ENCODE assay signal across 8 cellular contexts in the genomic region with DNA sequence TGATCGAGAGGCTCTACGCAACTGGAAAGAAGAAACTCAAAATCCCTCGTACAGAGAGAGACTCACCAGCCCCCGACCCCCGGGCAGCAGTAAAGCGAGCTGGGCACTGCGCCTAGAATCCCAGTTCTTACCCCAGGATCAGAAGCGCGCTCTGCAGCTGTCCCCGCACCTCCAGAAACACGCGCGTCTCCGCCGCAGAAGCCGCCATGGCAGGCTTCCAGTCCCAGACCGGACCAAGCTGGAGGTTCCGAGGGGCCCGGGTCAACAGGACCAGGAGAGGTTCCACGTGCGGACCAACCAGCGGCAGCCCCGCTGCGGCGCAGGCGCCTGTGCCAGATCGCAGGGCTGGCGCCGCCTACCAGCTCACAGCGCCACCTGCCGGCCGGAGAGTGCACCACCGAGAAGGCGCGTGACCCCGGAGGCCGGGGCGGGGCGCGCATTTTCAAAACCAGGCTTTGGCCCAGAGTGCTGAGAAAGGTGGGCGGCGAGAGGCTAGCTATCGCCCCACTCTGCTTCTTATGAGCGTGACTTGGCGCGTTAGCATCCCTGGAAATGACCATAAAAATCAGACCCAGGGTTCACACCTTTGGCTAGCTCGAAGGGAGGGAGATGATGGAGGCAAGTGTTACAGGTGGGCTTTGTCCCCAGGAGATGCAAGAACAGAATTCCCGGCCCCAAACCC. TPM values are rescaled to one million over a fixed set of nuclear protein-coding genes. Genes with fewer than 3 reads are reported as not detected.
A peak's percentile ranks its signal among the peaks of the same experiment; 100 is the strongest.
DNase-seq lines count a peak whose midpoint lies in the region; TF ChIP-seq lines count a peak whose summit lies in the region.

A gene with protein sequence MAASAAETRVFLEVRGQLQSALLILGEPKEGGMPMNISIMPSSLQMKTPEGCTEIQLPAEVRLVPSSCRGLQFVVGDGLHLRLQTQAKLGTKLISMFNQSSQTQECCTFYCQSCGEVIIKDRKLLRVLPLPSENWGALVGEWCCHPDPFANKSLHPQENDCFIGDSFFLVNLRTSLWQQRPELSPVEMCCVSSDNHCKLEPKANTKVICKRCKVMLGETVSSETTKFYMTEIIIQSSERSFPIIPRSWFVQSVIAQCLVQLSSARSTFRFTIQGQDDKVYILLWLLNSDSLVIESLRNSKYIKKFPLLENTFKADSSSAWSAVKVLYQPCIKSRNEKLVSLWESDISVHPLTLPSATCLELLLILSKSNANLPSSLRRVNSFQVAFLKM (minus strand): TSS at position 331 of the 682 bp plus-strand sequence. CDS start 123 bp downstream, at position 208.

- H3K27ac Mint-ChIP-seq in activated naive CD4-positive, alpha-beta T cell treated with anti-CD3 and anti-CD28 coated beads, Interleukin-2, amount 10 ng/mL, durations not matched to agents 7 days and 5 days, result peak within 1 kb of the TSS; percentile 56
- peak within 1 kb of the TSS; percentile 28 for H3K27ac Mint-ChIP-seq in glutamatergic neuron (ENCODE audit: unreplicated experiment)

- peak within 1 kb of the TSS; percentile 85 for H3K4me3 Mint-ChIP-seq in activated naive CD4-positive, alpha-beta T cell treated with anti-CD3 and anti-CD28 coated beads, Interleukin-2, amount 10 ng/mL, durations not matched to agents 7 days and 5 days
- peak within 1 kb of the TSS; percentile 92 for H3K4me3 Mint-ChIP-seq in glutamatergic neuron (ENCODE audit: unreplicated experiment)

- H3K4me3 ChIP-seq in ovary (peak within 1 kb of the TSS; percentile 59), thyroid gland (replicated peaks in 1 of 3) (peak within 1 kb of the TSS; percentile 21 to 76 (median 62))

- in situ Hi-C loops in SK-MEL-5 (cut with HindIII; ENCODE audit: low pct_unique_long_range_greater_than_20kb, low sequenced_read_pairs), result no loop called here

- peak; percentile 96 for DNase-seq in GM03348 (ENCODE audit: low spot score)
- peak; percentile 58 for DNase-seq in GOT3 (lab: John Stamatoyannopoulos, UW)
- peak; percentile 78 for DNase-seq in SK-MEL-5 (ENCODE audit: low read depth, low spot score)
- DNase-seq in activated naive CD4-positive, alpha-beta T cell treated with anti-CD3 and anti-CD28 coated beads, Interleukin-2, amount 10 ng/mL, durations not matched to agents 7 days and 5 days, result peak; percentile 93
- DNase-seq in glutamatergic neuron, result peak; percentile 97
- peak; percentile 87 to 94 (median 91) for DNase-seq in ovary
- DNase-seq in thyroid gland, result peak; percentile 95 to 96

- H3K9me3 ChIP-seq in ovary (no peaks in the 10 kb centered on the region), thyroid gland (no peaks in the 10 kb centered on the region)

- no peaks in the 10 kb centered on the region for H3K9me3 Mint-ChIP-seq in activated naive CD4-positive, alpha-beta T cell treated with anti-CD3 and anti-CD28 coated beads, Interleukin-2, amount 10 ng/mL, durations not matched to agents 7 days and 5 days
- peaks cover 2% of the 10 kb centered on the region for H3K9me3 Mint-ChIP-seq in glutamatergic neuron (ENCODE audit: unreplicated experiment)

- H3K27ac ChIP-seq in ovary (peak within 1 kb of the TSS; percentile 49 to 59), thyroid gland (peak within 1 kb of the TSS in 2 of 3 donors; percentile 62 to 63)

- no peaks in the 10 kb centered on the region for H3K36me3 ChIP-seq in ovary
- H3K36me3 ChIP-seq in thyroid gland, result no peaks in the 10 kb centered on the region

- H3K4me1 ChIP-seq in ovary (ENCODE audit: insufficient read depth) (peaks cover 2% of the 10 kb centered on the region), thyroid gland (peaks cover 13 to 25% of the 10 kb centered on the region in 2 donors)

- CTCF ChIA-PET in activated naive CD4-positive, alpha-beta T cell treated with anti-CD3 and anti-CD28 coated beads, Interleukin-2, amount 10 ng/mL, durations not matched to agents 7 days and 5 days (lab: Charles Lee), result interaction anchor here (0.6 to 6.9 kb wide), 26 partner anchors 8 to 1314 kb away, joined by 3 to 169 read pairs (median 3); a partner anchor contains a TSS

- 2 to 4% (median 3%) methylated on average over 33 to 48 of the region's 48 CpGs for WGBS in ovary, 3 donors
- WGBS in thyroid gland, 2 donors, result 6 to 17% methylated on average over 13 to 20 of the region's 48 CpGs

- intact Hi-C loops in ovary (cut with DNase I) (loop anchor here (5.0 to 10.0 kb wide), 6 partner anchors 127 to 821 kb away; a partner anchor contains a TSS), thyroid gland (cut with DNase I) (loop anchor here (10.0 kb wide), 2 partner anchors 129 to 449 kb away; a partner anchor contains a TSS)

- TF ChIP-seq CTCF in LNCAP (IDR thresholded peaks at IDR 0.05) (peak; percentile 86), glutamatergic neuron (IDR thresholded peaks at IDR 0.05; ENCODE audit: partially characterized antibody, unreplicated experiment) (peak; percentile 99), ovary (IDR thresholded peaks at IDR 0.05) (peak; percentile 89 to 100 (median 90)), thyroid gland (IDR thresholded peaks at IDR 0.05) (peak; percentile 75 to 99 (median 96))

- no peaks in the 10 kb centered on the region for H3K36me3 Mint-ChIP-seq in activated naive CD4-positive, alpha-beta T cell treated with anti-CD3 and anti-CD28 coated beads, Interleukin-2, amount 10 ng/mL, durations not matched to agents 7 days and 5 days
- H3K36me3 Mint-ChIP-seq in glutamatergic neuron (ENCODE audit: unreplicated experiment), result no peaks in the 10 kb centered on the region

- H3K27me3 ChIP-seq in ovary (no peaks in the 10 kb centered on the region), thyroid gland (no peaks in the 10 kb centered on the region)

- TF ChIP-seq POLR2A in ovary (IDR thresholded peaks at IDR 0.05) (no peak), thyroid gland (IDR thresholded peaks at IDR 0.05) (peak in 1 of 2 donors; percentile 68)

- no peaks in the 10 kb centered on the region for H3K27me3 Mint-ChIP-seq in activated naive CD4-positive, alpha-beta T cell treated with anti-CD3 and anti-CD28 coated beads, Interleukin-2, amount 10 ng/mL, durations not matched to agents 7 days and 5 days
- H3K27me3 Mint-ChIP-seq in glutamatergic neuron (ENCODE audit: unreplicated experiment), result peaks cover 4% of the 10 kb centered on the region

- H3K4me1 Mint-ChIP-seq in activated naive CD4-positive, alpha-beta T cell treated with anti-CD3 and anti-CD28 coated beads, Interleukin-2, amount 10 ng/mL, durations not matched to agents 7 days and 5 days, result peaks cover 43% of the 10 kb centered on the region
- H3K4me1 Mint-ChIP-seq in glutamatergic neuron (ENCODE audit: low read depth, unreplicated experiment), result peaks cover 6% of the 10 kb centered on the region

- TF ChIP-seq EP300 in ovary (IDR thresholded peaks at IDR 0.05), result no peak

RNA-seq across cellular contexts. Expression of the gene that starts here (rescaled TPM):
- total RNA-seq in SK-MEL-5 (2014; rRNA removed; shearing (Covaris generic)), result 6.1 and 6.7 TPM in 2 replicates
- 3.8 and 5.4 TPM in 2 replicates for polyA plus RNA-seq in SK-MEL-5 (2015; cell fraction: cytosol; rRNA removed)
- polyA plus RNA-seq in SK-MEL-5 (2015; cell fraction: nucleus; rRNA removed), result 5.5 and 8.3 TPM in 2 replicates
- total RNA-seq in glutamatergic neuron (ENCODE audit: unreplicated experiment) (12.3 TPM), ovary (10 to 100 TPM in 2 of 7 donors, 1 to 10 TPM in 5; 4.4 to 13.1 (median 6.0) TPM), thyroid gland (10 to 100 TPM; 11.0 to 14.8 (median 12.5) TPM)
- 1 to 10 TPM; 3.3 to 3.5 TPM for polyA plus RNA-seq in ovary

Comparison
In these comparisons a context has a peak if more than half of its experiments do, and no peak if none do; other contexts are left out.
1. Peak in every context shown above with its lines: DNase-seq, H3K4me3 ChIP-seq and H3K27ac ChIP-seq.